Comparison of ENCODE assay signal across 11 cellular contexts in the genomic region with DNA sequence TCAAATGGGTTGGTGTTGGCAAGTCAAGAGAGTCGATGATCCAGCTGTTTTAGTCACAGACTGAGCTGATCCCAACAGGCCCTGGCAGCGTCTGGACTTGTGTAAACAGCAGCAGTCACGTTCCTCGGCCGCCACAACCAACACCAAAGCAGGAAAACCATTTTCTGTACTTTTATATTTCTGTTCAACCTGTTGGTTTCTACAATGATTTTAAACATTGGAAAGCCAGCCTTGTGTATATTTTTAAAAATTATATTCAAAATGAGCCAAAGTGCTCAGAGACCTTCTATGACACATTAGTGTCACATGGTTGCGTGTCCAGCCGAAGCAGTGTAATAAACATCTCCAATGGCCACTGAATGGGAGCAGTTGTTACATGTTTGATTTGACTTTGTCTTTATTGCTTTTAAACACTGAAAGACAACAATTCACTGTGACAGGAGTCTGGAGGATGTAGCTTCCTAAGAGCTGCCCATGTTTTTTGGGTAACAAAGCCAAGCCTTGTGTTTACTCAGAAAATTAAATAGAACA. TPM values are rescaled to one million over a fixed set of nuclear protein-coding genes. Genes with fewer than 3 reads are reported as not detected.
DNase-seq lines count a peak whose midpoint lies in the region; ATAC-seq and TF ChIP-seq lines count a peak whose summit lies in the region.
"Had no signal": no experiment of that assay in that cellular context is flagged by ENCODE, and none has a peak within 500 bp of the region (broad histone marks: within the 10 kb centered on the region; RNA-seq: fewer than 3 reads in every experiment).

No MANE protein-coding gene starts in this region.

- POLR2A ChIA-PET in OCI-LY7 (lab: Charles Lee): no interaction called here

- intact Hi-C loops in OCI-LY7 (cut with micrococcal nuclease; ENCODE audit: unreplicated experiment): no loop called here

- no peak for TF ChIP-seq CTCF in OCI-LY7 (conservative IDR thresholded peaks at IDR 0.05; ENCODE audit: low read length)

- H3K36me3 ChIP-seq in adipocyte (ENCODE audit: control insufficient read depth, insufficient read depth, low read length, severe bottlenecking) (no peaks in the 10 kb centered on the region), OCI-LY7 (ENCODE audit: insufficient read depth, low read length) (no peaks in the 10 kb centered on the region)

- H3K4me3 ChIP-seq in adipocyte (ENCODE audit: low read length) (no peak overlapping the region), skin epidermis (no peak overlapping the region), OCI-LY7 (ENCODE audit: low read depth, low read length, poor library complexity, severe bottlenecking) (no peak overlapping the region)

- H4K20me1 ChIP-seq in OCI-LY7 (ENCODE audit: insufficient read depth, low read length): no peaks in the 10 kb centered on the region

- H3K79me2 ChIP-seq in OCI-LY7 (ENCODE audit: insufficient read depth, low read depth, low read length): no peaks in the 10 kb centered on the region
- H3K79me2 ChIP-seq: parathyroid adenoma had no signal

- H3K9ac ChIP-seq in adipocyte (ENCODE audit: low read length): peak overlapping the region; percentile 24
- H3K9ac ChIP-seq: parathyroid adenoma had no signal

- H3K4me2 ChIP-seq in OCI-LY7 (ENCODE audit: low read length): no peak overlapping the region

- CTCF ChIA-PET in OCI-LY7 (lab: Charles Lee; ENCODE audit: unreplicated experiment): no interaction called here

- H3K9me3 ChIP-seq in adipocyte (ENCODE audit: control insufficient read depth, low read length) (no peaks in the 10 kb centered on the region), OCI-LY7 (ENCODE audit: low read length) (0 out of 2 replicates have a peak, but pooled peaks cover 10% of the 10 kb centered on the region)

- H3K27me3 ChIP-seq in adipocyte (replicated peaks; ENCODE audit: control insufficient read depth, insufficient read depth, low read length): no peaks in the 10 kb centered on the region

- H3K4me1 ChIP-seq in adipocyte (ENCODE audit: control insufficient read depth, insufficient read depth, low read length) (peaks cover 38% of the 10 kb centered on the region), OCI-LY7 (ENCODE audit: insufficient read depth, low read length, poor library complexity, severe bottlenecking) (peaks cover 16% of the 10 kb centered on the region)
- H3K4me1 ChIP-seq: parathyroid adenoma had no signal

- no peak for ATAC-seq in HG02870 (IDR thresholded peaks at IDR 0.05; ENCODE audit: unreplicated experiment)
- no peak for ATAC-seq in HG03135 (IDR thresholded peaks at IDR 0.05; ENCODE audit: unreplicated experiment)

- H3K27ac ChIP-seq in skin epidermis: peak overlapping the region in 13 of 21 experiments; percentile 4 to 76 (median 27)
- H3K27ac ChIP-seq in OCI-LY7 (ENCODE audit: low read depth, low read length, poor library complexity, severe bottlenecking): no peak overlapping the region
- H3K27ac ChIP-seq: parathyroid adenoma had no signal

- H2AFZ ChIP-seq in OCI-LY7 (ENCODE audit: low read length): no peak overlapping the region
- H2AFZ ChIP-seq: parathyroid adenoma had no signal

- DNase-seq in HPDE6-E6E7 (ENCODE audit: extremely low spot score): peak; percentile 65
- peak; percentile 48 for DNase-seq in adipocyte (ENCODE audit: low read depth)
- DNase-seq in inferior parietal cortex (ENCODE audit: extremely low spot score): peak; percentile 29
- no peak for DNase-seq in glomerular visceral epithelial cell (ENCODE audit: extremely low spot score)
- no peak for DNase-seq in OCI-LY7 (ENCODE audit: low spot score)
- DNase-seq: DMS53, NCI-H226 had no signal

- no TSS peak for BruUV-seq in OCI-LY7 (replicated peaks; lab: Mats Ljungman, UMichigan)

- H3K9me2 ChIP-seq in OCI-LY7 (ENCODE audit: insufficient read depth, low read length): no peaks in the 10 kb centered on the region

RNA-seq across cellular contexts. Expression of gene SIVA1, which starts 5.9 kb away (rescaled TPM):
- total RNA-seq in OCI-LY7 (2014; rRNA removed; shearing (Covaris generic)): 215 and 244 TPM in 2 replicates
- 88.3 and 111 TPM in 2 replicates for total RNA-seq in OCI-LY7 (2022)

RNA-seq across cellular contexts. Expression of gene ADSS1, which starts 23.0 kb away (rescaled TPM):
- total RNA-seq in OCI-LY7 (2014; rRNA removed; shearing (Covaris generic)): not detected in 2 replicates
- 2.1 and 2.8 TPM in 2 replicates for total RNA-seq in OCI-LY7 (2022)

RNA-seq across cellular contexts. Expression of gene AKT1, which starts 48.5 kb away (rescaled TPM):
- total RNA-seq in OCI-LY7 (2014; rRNA removed; shearing (Covaris generic)): 75.4 and 83.0 TPM in 2 replicates
- 108 and 109 TPM in 2 replicates for total RNA-seq in OCI-LY7 (2022)

RNA-seq across cellular contexts. Expression of gene ZBTB42, which starts 53.9 kb away (rescaled TPM):
- total RNA-seq in OCI-LY7 (2014; rRNA removed; shearing (Covaris generic)): 0.98 and 2.4 TPM in 2 replicates
- 1.9 and 2.4 TPM in 2 replicates for total RNA-seq in OCI-LY7 (2022)

RNA-seq across cellular contexts. Expression of gene INF2, which starts 57.6 kb away (rescaled TPM):
- 32.7 and 39.4 TPM in 2 replicates for total RNA-seq in OCI-LY7 (2014; rRNA removed; shearing (Covaris generic))
- total RNA-seq in OCI-LY7 (2022): 43.4 and 51.6 TPM in 2 replicates

Comparison
In these comparisons a context has a peak if more than half of its experiments do, and no peak if none do; other contexts are left out.
1. DNase-seq: peak in HPDE6-E6E7 (single experiment), adipocyte (single experiment) and inferior parietal cortex (single experiment); none in glomerular visceral epithelial cell (single experiment) and OCI-LY7 (single experiment).